ENCODE assay signal across 20 cellular contexts in genomic region chr15:85611361-85611760, GRCh38.
DNase-seq lines count a peak whose midpoint lies in the region; ATAC-seq, FAIRE-seq and TF ChIP-seq lines count a peak whose summit lies in the region.
"Had no signal": no experiment of that assay in that cellular context is flagged by ENCODE, and none has a peak within 500 bp of the region (broad histone marks: within the 10 kb centered on the region; RNA-seq: fewer than 3 reads in every experiment).

No MANE protein-coding gene starts in this region.

- BruUV-seq in Caco-2 (replicated peaks; lab: Mats Ljungman, UMichigan): no TSS peak

- no peaks in the 10 kb centered on the region for H3K27me3 Mint-ChIP-seq in CD14-positive monocyte (ENCODE audit: low read depth in 3 of 3)
- no peaks in the 10 kb centered on the region for H3K27me3 Mint-ChIP-seq in Caco-2 (ENCODE audit: insufficient read depth, unreplicated experiment)
- H3K27me3 Mint-ChIP-seq in astrocyte (ENCODE audit: low read depth, unreplicated experiment): no peaks in the 10 kb centered on the region
- H3K27me3 Mint-ChIP-seq in nephron progenitor cell (ENCODE audit: low read depth, poor library complexity): peaks cover under 1% of the 10 kb centered on the region
- H3K27me3 Mint-ChIP-seq: activated B cell treated with CpG ODN at 0.5 μM for 24 hours had no signal

- H3K27ac ChIP-seq in astrocyte (ENCODE audit: low read depth, low read length): no peak overlapping the region
- H3K27ac ChIP-seq in brain microvascular endothelial cell: no peak overlapping the region
- H3K27ac ChIP-seq: GM23248 had no signal

- peak overlapping the region in 6 of 7 donors; percentile 1 to 82 (median 8) for H3K27ac Mint-ChIP-seq in CD14-positive monocyte
- peak overlapping the region; percentile 41 for H3K27ac Mint-ChIP-seq in Caco-2 (ENCODE audit: unreplicated experiment)
- peak overlapping the region; percentile 60 for H3K27ac Mint-ChIP-seq in astrocyte (ENCODE audit: unreplicated experiment)
- peak overlapping the region; percentile 93 for H3K27ac Mint-ChIP-seq in nephron progenitor cell
- H3K27ac Mint-ChIP-seq: activated B cell treated with CpG ODN at 0.5 μM for 24 hours; T-helper 1 cell treated with Interleukin-12 subunit alpha and Interleukin-12 subunit beta and Interleukin-4 antibody, amounts not matched to agents 30 μg/mL and 1 μg/mL, for 36 hours had no signal

- in situ Hi-C loops in brain microvascular endothelial cell (cut with HindIII; ENCODE audit: low pct_ligation_motif_present, low sequenced_read_pairs): no loop called here

- H3K4me3 ChIP-seq in Caco-2 (ENCODE audit: low read depth, low read length) (no peak overlapping the region), astrocyte (ENCODE audit: insufficient read depth, low read depth, low read length) (no peak overlapping the region), brain microvascular endothelial cell (ENCODE audit: low read depth, low read length) (no peak overlapping the region)
- H3K4me3 ChIP-seq: GM23248 had no signal

- POLR2A ChIA-PET in Caco-2 (lab: Charles Lee): no interaction called here

- H3K4me2 ChIP-seq in astrocyte (ENCODE audit: low read length): no peak overlapping the region

- H3K79me2 ChIP-seq in astrocyte (ENCODE audit: insufficient read depth, low read length): peaks cover 8% of the 10 kb centered on the region

- H3K9ac ChIP-seq in astrocyte (ENCODE audit: low read length): no peak overlapping the region
- H3K9ac ChIP-seq: GM23248 had no signal

- TF ChIP-seq CTCF in CD14-positive monocyte (IDR thresholded peaks at IDR 0.05): no peak
- TF ChIP-seq CTCF in Caco-2 (IDR thresholded peaks at IDR 0.05; ENCODE audit: insufficient read depth in 1 of 2, low read depth in 1 of 2, low read length in 1 of 2, severe bottlenecking in 1 of 2, unreplicated experiment in 1 of 2): no peak
- TF ChIP-seq CTCF in astrocyte (IDR thresholded peaks at IDR 0.05; ENCODE audit: insufficient read depth, low read depth, low read length): no peak
- no peak for TF ChIP-seq CTCF in nephron progenitor cell (IDR thresholded peaks at IDR 0.05)
- TF ChIP-seq CTCF in brain microvascular endothelial cell (IDR thresholded peaks at IDR 0.05; ENCODE audit: low read depth, low read length, missing control alignments): no peak

- H3K4me3 Mint-ChIP-seq in CD14-positive monocyte (no peak overlapping the region), Caco-2 (ENCODE audit: unreplicated experiment) (no peak overlapping the region), astrocyte (ENCODE audit: unreplicated experiment) (no peak overlapping the region), nephron progenitor cell (no peak overlapping the region)
- H3K4me3 Mint-ChIP-seq: activated B cell treated with CpG ODN at 0.5 μM for 24 hours; T-helper 1 cell treated with Interleukin-12 subunit alpha and Interleukin-12 subunit beta and Interleukin-4 antibody, amounts not matched to agents 30 μg/mL and 1 μg/mL, for 36 hours had no signal

- H3K27me3 ChIP-seq in Caco-2 (replicated peaks; ENCODE audit: control insufficient read depth, insufficient read depth, low read length): no peaks in the 10 kb centered on the region
- H3K27me3 ChIP-seq in astrocyte (ENCODE audit: insufficient read depth, low read length): no peaks in the 10 kb centered on the region
- no peaks in the 10 kb centered on the region for H3K27me3 ChIP-seq in brain microvascular endothelial cell (replicated peaks)

- peaks cover 27% of the 10 kb centered on the region for H3K4me1 ChIP-seq in Caco-2
- H3K4me1 ChIP-seq in astrocyte (ENCODE audit: insufficient read depth, low read length): peaks cover 22% of the 10 kb centered on the region

- H3K36me3 Mint-ChIP-seq in CD14-positive monocyte (peaks cover 22 to 41% of the 10 kb centered on the region in 2 donors), Caco-2 (ENCODE audit: insufficient read depth, unreplicated experiment) (peaks cover 10% of the 10 kb centered on the region), astrocyte (ENCODE audit: low read depth, unreplicated experiment) (peaks cover 8% of the 10 kb centered on the region), nephron progenitor cell (ENCODE audit: low read depth) (peaks cover 23% of the 10 kb centered on the region)

- H3K36me3 ChIP-seq in Caco-2 (ENCODE audit: control insufficient read depth, insufficient read depth, low read length) (no peaks in the 10 kb centered on the region), astrocyte (ENCODE audit: insufficient read depth, low read length) (no peaks in the 10 kb centered on the region), brain microvascular endothelial cell (replicated peaks) (no peaks in the 10 kb centered on the region)

- no peaks in the 10 kb centered on the region for H4K20me1 ChIP-seq in astrocyte (ENCODE audit: insufficient read depth, low read length)

- H3K9me3 ChIP-seq in Caco-2: no peaks in the 10 kb centered on the region
- no peaks in the 10 kb centered on the region for H3K9me3 ChIP-seq in astrocyte (ENCODE audit: insufficient read depth, low read depth, low read length)

- H2AFZ ChIP-seq in astrocyte (ENCODE audit: low read depth, low read length): no peak overlapping the region
- H2AFZ ChIP-seq: GM23248 had no signal

- H3K9me3 Mint-ChIP-seq in CD14-positive monocyte: no peaks in the 10 kb centered on the region
- H3K9me3 Mint-ChIP-seq in Caco-2 (ENCODE audit: unreplicated experiment): no peaks in the 10 kb centered on the region
- no peaks in the 10 kb centered on the region for H3K9me3 Mint-ChIP-seq in astrocyte (ENCODE audit: unreplicated experiment)
- H3K9me3 Mint-ChIP-seq in nephron progenitor cell: no peaks in the 10 kb centered on the region
- H3K9me3 Mint-ChIP-seq: activated B cell treated with CpG ODN at 0.5 μM for 24 hours; T-helper 1 cell treated with Interleukin-12 subunit alpha and Interleukin-12 subunit beta and Interleukin-4 antibody, amounts not matched to agents 30 μg/mL and 1 μg/mL, for 36 hours had no signal

- CTCF ChIA-PET in Caco-2 (lab: Charles Lee): no interaction called here

- ATAC-seq in stimulated activated naive CD8-positive, alpha-beta T cell treated with anti-CD3 and anti-CD28 coated beads, Interleukin-15, Interleukin-2, amounts not matched to agents 100 U/mL and 50 U/mL, for 24 hours: no peak
- ATAC-seq in sciatic nerve: no peak

- DNase-seq in CD14-positive monocyte (ENCODE audit: low spot score) (no peak), Caco-2 (no peak), astrocyte (ENCODE audit: low read depth) (no peak), nephron progenitor cell (no peak), ecto neural progenitor cell (ENCODE audit: low spot score) (no peak), sciatic nerve (ENCODE audit: low spot score) (no peak), brain microvascular endothelial cell (no peak)
- DNase-seq in stimulated activated naive CD8-positive, alpha-beta T cell treated with anti-CD3 and anti-CD28 coated beads, Interleukin-15, Interleukin-2, amounts not matched to agents 100 U/mL and 50 U/mL, for 24 hours: no peak
- DNase-seq: activated B cell treated with CpG ODN at 0.5 μM for 24 hours; central memory CD4-positive, alpha-beta T cell; GF-D8; GM23248; hypothalamus; kidney glomerular epithelial cell; midbrain; NCI-H1930; NCI-H446 treated with DMSO at 0.1 percent for 48 hours; SIG-M5; stimulated activated CD4-positive, alpha-beta T cell treated with anti-CD3 and anti-CD28 coated beads, Interleukin-4, amount 100 ng/mL, for 24 hours had no signal

- peaks cover 25% of the 10 kb centered on the region for H3K4me1 Mint-ChIP-seq in CD14-positive monocyte
- H3K4me1 Mint-ChIP-seq in Caco-2 (ENCODE audit: low read depth, unreplicated experiment): peaks cover 20% of the 10 kb centered on the region
- peaks cover 30% of the 10 kb centered on the region for H3K4me1 Mint-ChIP-seq in astrocyte (ENCODE audit: low read depth, unreplicated experiment)
- H3K4me1 Mint-ChIP-seq in nephron progenitor cell: peaks cover 32% of the 10 kb centered on the region

- no peak for FAIRE-seq in astrocyte (lab: Jason Lieb, UNC)

- intact Hi-C loops in CD14-positive monocyte (cut with micrococcal nuclease): no loop called here
- intact Hi-C loops in Caco-2 (cut with micrococcal nuclease; ENCODE audit: unreplicated experiment): no loop called here
- intact Hi-C loops in sciatic nerve (cut with DNase I): no loop called here

Comparison
In these comparisons a context has a peak if more than half of its experiments do, and no peak if none do; other contexts are left out.
1. H3K27ac Mint-ChIP-seq: peak in every context shown above with its lines; median percentile 93 in nephron progenitor cell; 60 in astrocyte; 41 in Caco-2; 8 in CD14-positive monocyte.